1 cellular context compared by ENCODE assay signal in genomic region chr20:58665606-58666005, GRCh38.
TF ChIP-seq lines count a peak whose summit lies in the region.

No MANE protein-coding gene starts in this region.

TF ChIP-seq in H1, 55 proteins besides CTCF, POLR2A, EP300 and RAD21:
- TF ChIP-seq ASH2L (IDR thresholded peaks at IDR 0.05; ENCODE audit: low read length) (no peak), RNF2 (IDR thresholded peaks at IDR 0.05; ENCODE audit: borderline replicate concordance, low read depth, low read length, missing control alignments, poor library complexity, severe bottlenecking) (no peak), YY1 (IDR thresholded peaks at IDR 0.05; ENCODE audit: low read depth, low read length) (no peak), JUN (IDR thresholded peaks at IDR 0.05; ENCODE audit: low read depth, low read length) (no peak), TCF12 (IDR thresholded peaks at IDR 0.05; ENCODE audit: low read depth, low read length) (no peak)
